ENCODE assay signal across 8 cellular contexts in the genomic region with DNA sequence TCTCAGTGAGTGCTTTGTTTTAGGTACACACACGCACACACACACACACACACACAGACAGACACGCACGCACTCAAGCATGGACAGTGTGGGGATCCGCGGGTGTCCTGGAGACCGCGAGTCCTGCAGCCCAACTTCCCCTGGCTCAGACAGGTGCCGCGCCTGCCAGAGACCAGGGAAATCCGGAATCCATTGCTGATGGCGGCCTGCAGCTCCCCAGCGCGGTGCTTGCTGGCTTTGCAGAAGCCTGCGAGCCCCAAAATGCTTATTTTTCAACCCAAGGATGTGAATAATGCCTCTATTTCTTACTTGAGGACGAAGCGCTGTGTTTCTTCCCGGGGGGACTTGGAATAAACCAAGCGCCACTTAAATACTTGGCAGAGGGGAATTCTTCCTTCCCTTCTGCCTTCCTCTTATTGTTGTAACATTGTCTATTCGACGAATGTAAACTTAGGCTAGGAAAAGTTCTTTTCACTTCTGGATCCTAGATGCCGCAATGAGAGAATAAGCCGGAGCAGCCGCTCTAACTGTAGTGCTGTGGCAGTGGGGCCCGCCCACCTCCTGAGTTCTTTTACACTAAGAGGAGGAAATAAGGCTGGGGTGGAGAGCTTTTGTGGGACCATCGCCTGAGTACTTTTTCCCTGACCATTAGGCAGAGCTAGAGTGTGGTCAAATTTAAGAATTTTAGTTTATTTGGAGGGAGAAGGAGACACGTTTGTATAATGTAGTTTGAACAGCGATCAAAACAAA. TPM values are rescaled to one million over a fixed set of nuclear protein-coding genes. Genes with fewer than 3 reads are reported as not detected.
A peak's percentile ranks its signal among the peaks of the same experiment; 100 is the strongest.
DNase-seq lines count a peak whose midpoint lies in the region; ATAC-seq, FAIRE-seq and TF ChIP-seq lines count a peak whose summit lies in the region.

No MANE protein-coding gene starts in this region.

- H3K9ac ChIP-seq in mucosa of rectum (ENCODE audit: low read depth in 1 of 2, low read length in 2 of 2) = peak overlapping the region; percentile 70 to 78

- CTCF ChIA-PET in A549 (lab: Yijun Ruan, JAX) = interaction anchor here (0.7 to 5.3 kb wide), 14 partner anchors 9 to 127 kb away, joined by 3 to 61 read pairs (median 4); no protein-coding TSS in a partner anchor

- H3K4me2 ChIP-seq in A549 = peak overlapping the region; percentile 81

- POLR2A ChIA-PET in A549 (lab: Yijun Ruan, JAX) = interaction anchor here (0.6 to 4.4 kb wide), 10 partner anchors 12 to 190 kb away, joined by 3 to 25 read pairs (median 3); a partner anchor contains a TSS

- ATAC-seq in A549 (peak; percentile 75 to 76), GM18907 (IDR thresholded peaks at IDR 0.05; ENCODE audit: unreplicated experiment) (peak; percentile 18), esophagus mucosa (peak; percentile 24)

- H3K27ac ChIP-seq in A549 = peak overlapping the region; percentile 82 to 94
- peak overlapping the region; percentile 61 to 64 for H3K27ac ChIP-seq in mucosa of rectum (ENCODE audit: low read depth in 2 of 2, low read length in 2 of 2)
- H3K27ac ChIP-seq in tibial artery = peak overlapping the region; percentile 6 to 69

- H3K27me3 ChIP-seq in mucosa of rectum (ENCODE audit: control insufficient read depth in 2 of 2, insufficient read depth in 2 of 2, low read length in 2 of 2) (no peaks in the 10 kb centered on the region), tibial artery (no peaks in the 10 kb centered on the region)

- H3K36me3 ChIP-seq in mucosa of rectum (ENCODE audit: control insufficient read depth in 2 of 2, insufficient read depth in 2 of 2, low read length in 2 of 2) (no peaks in the 10 kb centered on the region), tibial artery (no peaks in the 10 kb centered on the region)

- H3K4me3 ChIP-seq in A549 = peak overlapping the region; percentile 75
- H3K4me3 ChIP-seq in Jurkat, Clone E6-1 (ENCODE audit: low read length) = peak overlapping the region; percentile 60
- H3K4me3 ChIP-seq in mucosa of rectum (ENCODE audit: low read length in 2 of 2) = peak overlapping the region; percentile 88 to 90
- peak overlapping the region; percentile 61 to 77 for H3K4me3 ChIP-seq in tibial artery

- TF ChIP-seq RAD21 in A549 (conservative IDR thresholded peaks at IDR 0.05 in 1 of 2, IDR thresholded peaks at IDR 0.05 in 1 of 2) = peak; percentile 41 to 57

- DNase-seq in A549 (ENCODE audit: low read depth in 1 of 2, low spot score in 1 of 2) = peak in 1 of 2 experiments; percentile 31
- peak; percentile 12 for DNase-seq in Jurkat, Clone E6-1 (ENCODE audit: low read depth, low spot score)
- DNase-seq in activated CD8-positive, alpha-beta memory T cell treated with anti-CD3 and anti-CD28 coated beads for 24 hours = peak; percentile 63
- peak; percentile 40 to 67 for DNase-seq in tibial artery
- DNase-seq in NCI-H2196 treated with DMSO at 0.1 percent for 48 hours (lab: John Stamatoyannopoulos, UW; ENCODE audit: unreplicated experiment) = no peak

- H3K4me1 ChIP-seq in A549 (peaks cover 29% of the 10 kb centered on the region), mucosa of rectum (ENCODE audit: control insufficient read depth in 2 of 2, insufficient read depth in 2 of 2, low read length in 2 of 2) (peaks cover 5 to 13% of the 10 kb centered on the region in 2 donors), tibial artery (peaks cover 0 to 19% (median 7%) of the 10 kb centered on the region in 4 donors)

- H3K9me3 ChIP-seq in A549 = no peaks in the 10 kb centered on the region
- no peaks in the 10 kb centered on the region for H3K9me3 ChIP-seq in mucosa of rectum (ENCODE audit: control insufficient read depth in 2 of 2, low read length in 2 of 2)
- no peaks in the 10 kb centered on the region for H3K9me3 ChIP-seq in tibial artery

- intact Hi-C loops in tibial artery (cut with DNase I; ENCODE audit: low total_unique reads) = no loop called here

- peak; percentile 45 for TF ChIP-seq CTCF in A549 (IDR thresholded peaks at IDR 0.05)
- peak; percentile 13 to 35 for TF ChIP-seq CTCF in tibial artery (IDR thresholded peaks at IDR 0.05)

- WGBS in A549 (ENCODE audit: missing lambda C conversion rate) = 3% methylated on average over 27 of the region's 27 CpGs

- no peak for TF ChIP-seq POLR2A in A549 (IDR thresholded peaks at IDR 0.05; ENCODE audit: low read length)

- no peak for TF ChIP-seq EP300 in A549 (IDR thresholded peaks at IDR 0.05)

- no peak for FAIRE-seq in A549 (lab: Jason Lieb, UNC)

TF ChIP-seq in A549, 52 proteins besides CTCF, POLR2A, EP300 and RAD21:
- TF ChIP-seq HOXA7 (CRISPR knock-in tag; IDR thresholded peaks at IDR 0.05) (no peak), SMC3 (IDR thresholded peaks at IDR 0.05) (peak; percentile 48; the same call in 1 of the 3 replicates), NR3C1 (IDR thresholded peaks at IDR 0.05) (no peak), MYC (IDR thresholded peaks at IDR 0.05; ENCODE audit: borderline replicate concordance, low read length) (peak; percentile 7; the same call in 1 of the 2 replicates), EHF (CRISPR knock-in tag; IDR thresholded peaks at IDR 0.05) (no peak), KDM5A (IDR thresholded peaks at IDR 0.05) (peak; percentile 83), RNF2 (IDR thresholded peaks at IDR 0.05; ENCODE audit: borderline replicate concordance, low read depth) (no peak)
- TF ChIP-seq, protein P1, sequence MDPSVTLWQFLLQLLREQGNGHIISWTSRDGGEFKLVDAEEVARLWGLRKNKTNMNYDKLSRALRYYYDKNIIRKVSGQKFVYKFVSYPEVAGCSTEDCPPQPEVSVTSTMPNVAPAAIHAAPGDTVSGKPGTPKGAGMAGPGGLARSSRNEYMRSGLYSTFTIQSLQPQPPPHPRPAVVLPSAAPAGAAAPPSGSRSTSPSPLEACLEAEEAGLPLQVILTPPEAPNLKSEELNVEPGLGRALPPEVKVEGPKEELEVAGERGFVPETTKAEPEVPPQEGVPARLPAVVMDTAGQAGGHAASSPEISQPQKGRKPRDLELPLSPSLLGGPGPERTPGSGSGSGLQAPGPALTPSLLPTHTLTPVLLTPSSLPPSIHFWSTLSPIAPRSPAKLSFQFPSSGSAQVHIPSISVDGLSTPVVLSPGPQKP (IDR thresholded peaks at IDR 0.05; ENCODE audit: low read depth, low read length) = no peak
- TF ChIP-seq, protein P2, sequence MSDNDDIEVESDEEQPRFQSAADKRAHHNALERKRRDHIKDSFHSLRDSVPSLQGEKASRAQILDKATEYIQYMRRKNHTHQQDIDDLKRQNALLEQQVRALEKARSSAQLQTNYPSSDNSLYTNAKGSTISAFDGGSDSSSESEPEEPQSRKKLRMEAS (IDR thresholded peaks at IDR 0.05) = 0 out of 2 replicates have a peak, but pooled peaks have one; percentile 32

RNA-seq across cellular contexts. Expression of a gene that starts 0.8 kb away (rescaled TPM):
- polyA plus RNA-seq in A549 (2011; rRNA removed) (28.0 and 29.7 TPM in 2 replicates), A549 (2017; fragmentation: RNase III; extraction: RNeasy Plus Mini Kit Qiagen cat#74134 plus additional on column Dnase treatment) (8.5 to 9.7 TPM (median 9.3 TPM) in 3 replicates)
- polyA plus RNA-seq in A549 (2012; cell fraction: cytosol; rRNA removed) = 1.7 and 2.2 TPM in 2 replicates
- 2.7 and 3.4 TPM in 2 replicates for polyA plus RNA-seq in A549 (2012; cell fraction: nucleus; rRNA removed)
- 32.7 and 33.9 TPM in 2 replicates for polyA minus RNA-seq in A549 (2011; rRNA and poly(A)+ RNA removed)
- 1.0 TPM for polyA plus RNA-seq in Jurkat, Clone E6-1 (2012; ENCODE audit: insufficient read depth, insufficient read length)
- 31.3 TPM for total RNA-seq in esophagus mucosa

Comparison
In these comparisons a context has a peak if more than half of its experiments do, and no peak if none do; other contexts are left out.
1. ATAC-seq: peak in every context shown above with its lines; median percentile 76 in A549; 24 in esophagus mucosa; 18 in GM18907.
2. H3K27ac ChIP-seq: peak in every context shown above with its lines; median percentile 88 in A549; 62 in mucosa of rectum; 38 in tibial artery.